Comparison of ENCODE assay signal across 1 cellular context in genomic region chr17:80455328-80455710, GRCh38.
TF ChIP-seq lines count a peak whose summit lies in the region.

No MANE protein-coding gene starts in this region.

TF ChIP-seq in K562, 482 proteins besides CTCF, POLR2A, EP300 and RAD21 (continued from another document):
- TF ChIP-seq, protein P1, sequence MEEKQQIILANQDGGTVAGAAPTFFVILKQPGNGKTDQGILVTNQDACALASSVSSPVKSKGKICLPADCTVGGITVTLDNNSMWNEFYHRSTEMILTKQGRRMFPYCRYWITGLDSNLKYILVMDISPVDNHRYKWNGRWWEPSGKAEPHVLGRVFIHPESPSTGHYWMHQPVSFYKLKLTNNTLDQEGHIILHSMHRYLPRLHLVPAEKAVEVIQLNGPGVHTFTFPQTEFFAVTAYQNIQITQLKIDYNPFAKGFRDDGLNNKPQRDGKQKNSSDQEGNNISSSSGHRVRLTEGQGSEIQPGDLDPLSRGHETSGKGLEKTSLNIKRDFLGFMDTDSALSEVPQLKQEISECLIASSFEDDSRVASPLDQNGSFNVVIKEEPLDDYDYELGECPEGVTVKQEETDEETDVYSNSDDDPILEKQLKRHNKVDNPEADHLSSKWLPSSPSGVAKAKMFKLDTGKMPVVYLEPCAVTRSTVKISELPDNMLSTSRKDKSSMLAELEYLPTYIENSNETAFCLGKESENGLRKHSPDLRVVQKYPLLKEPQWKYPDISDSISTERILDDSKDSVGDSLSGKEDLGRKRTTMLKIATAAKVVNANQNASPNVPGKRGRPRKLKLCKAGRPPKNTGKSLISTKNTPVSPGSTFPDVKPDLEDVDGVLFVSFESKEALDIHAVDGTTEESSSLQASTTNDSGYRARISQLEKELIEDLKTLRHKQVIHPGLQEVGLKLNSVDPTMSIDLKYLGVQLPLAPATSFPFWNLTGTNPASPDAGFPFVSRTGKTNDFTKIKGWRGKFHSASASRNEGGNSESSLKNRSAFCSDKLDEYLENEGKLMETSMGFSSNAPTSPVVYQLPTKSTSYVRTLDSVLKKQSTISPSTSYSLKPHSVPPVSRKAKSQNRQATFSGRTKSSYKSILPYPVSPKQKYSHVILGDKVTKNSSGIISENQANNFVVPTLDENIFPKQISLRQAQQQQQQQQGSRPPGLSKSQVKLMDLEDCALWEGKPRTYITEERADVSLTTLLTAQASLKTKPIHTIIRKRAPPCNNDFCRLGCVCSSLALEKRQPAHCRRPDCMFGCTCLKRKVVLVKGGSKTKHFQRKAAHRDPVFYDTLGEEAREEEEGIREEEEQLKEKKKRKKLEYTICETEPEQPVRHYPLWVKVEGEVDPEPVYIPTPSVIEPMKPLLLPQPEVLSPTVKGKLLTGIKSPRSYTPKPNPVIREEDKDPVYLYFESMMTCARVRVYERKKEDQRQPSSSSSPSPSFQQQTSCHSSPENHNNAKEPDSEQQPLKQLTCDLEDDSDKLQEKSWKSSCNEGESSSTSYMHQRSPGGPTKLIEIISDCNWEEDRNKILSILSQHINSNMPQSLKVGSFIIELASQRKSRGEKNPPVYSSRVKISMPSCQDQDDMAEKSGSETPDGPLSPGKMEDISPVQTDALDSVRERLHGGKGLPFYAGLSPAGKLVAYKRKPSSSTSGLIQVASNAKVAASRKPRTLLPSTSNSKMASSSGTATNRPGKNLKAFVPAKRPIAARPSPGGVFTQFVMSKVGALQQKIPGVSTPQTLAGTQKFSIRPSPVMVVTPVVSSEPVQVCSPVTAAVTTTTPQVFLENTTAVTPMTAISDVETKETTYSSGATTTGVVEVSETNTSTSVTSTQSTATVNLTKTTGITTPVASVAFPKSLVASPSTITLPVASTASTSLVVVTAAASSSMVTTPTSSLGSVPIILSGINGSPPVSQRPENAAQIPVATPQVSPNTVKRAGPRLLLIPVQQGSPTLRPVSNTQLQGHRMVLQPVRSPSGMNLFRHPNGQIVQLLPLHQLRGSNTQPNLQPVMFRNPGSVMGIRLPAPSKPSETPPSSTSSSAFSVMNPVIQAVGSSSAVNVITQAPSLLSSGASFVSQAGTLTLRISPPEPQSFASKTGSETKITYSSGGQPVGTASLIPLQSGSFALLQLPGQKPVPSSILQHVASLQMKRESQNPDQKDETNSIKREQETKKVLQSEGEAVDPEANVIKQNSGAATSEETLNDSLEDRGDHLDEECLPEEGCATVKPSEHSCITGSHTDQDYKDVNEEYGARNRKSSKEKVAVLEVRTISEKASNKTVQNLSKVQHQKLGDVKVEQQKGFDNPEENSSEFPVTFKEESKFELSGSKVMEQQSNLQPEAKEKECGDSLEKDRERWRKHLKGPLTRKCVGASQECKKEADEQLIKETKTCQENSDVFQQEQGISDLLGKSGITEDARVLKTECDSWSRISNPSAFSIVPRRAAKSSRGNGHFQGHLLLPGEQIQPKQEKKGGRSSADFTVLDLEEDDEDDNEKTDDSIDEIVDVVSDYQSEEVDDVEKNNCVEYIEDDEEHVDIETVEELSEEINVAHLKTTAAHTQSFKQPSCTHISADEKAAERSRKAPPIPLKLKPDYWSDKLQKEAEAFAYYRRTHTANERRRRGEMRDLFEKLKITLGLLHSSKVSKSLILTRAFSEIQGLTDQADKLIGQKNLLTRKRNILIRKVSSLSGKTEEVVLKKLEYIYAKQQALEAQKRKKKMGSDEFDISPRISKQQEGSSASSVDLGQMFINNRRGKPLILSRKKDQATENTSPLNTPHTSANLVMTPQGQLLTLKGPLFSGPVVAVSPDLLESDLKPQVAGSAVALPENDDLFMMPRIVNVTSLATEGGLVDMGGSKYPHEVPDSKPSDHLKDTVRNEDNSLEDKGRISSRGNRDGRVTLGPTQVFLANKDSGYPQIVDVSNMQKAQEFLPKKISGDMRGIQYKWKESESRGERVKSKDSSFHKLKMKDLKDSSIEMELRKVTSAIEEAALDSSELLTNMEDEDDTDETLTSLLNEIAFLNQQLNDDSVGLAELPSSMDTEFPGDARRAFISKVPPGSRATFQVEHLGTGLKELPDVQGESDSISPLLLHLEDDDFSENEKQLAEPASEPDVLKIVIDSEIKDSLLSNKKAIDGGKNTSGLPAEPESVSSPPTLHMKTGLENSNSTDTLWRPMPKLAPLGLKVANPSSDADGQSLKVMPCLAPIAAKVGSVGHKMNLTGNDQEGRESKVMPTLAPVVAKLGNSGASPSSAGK (IDR thresholded peaks at IDR 0.05), result peak; percentile 34; the same call in 1 of the 2 replicates
- TF ChIP-seq GTF2E2 (tag; IDR thresholded peaks at IDR 0.05), result peak; percentile 17; the same call in 1 of the 2 replicates
- TF ChIP-seq TBL1XR1 (IDR thresholded peaks at IDR 0.05; ENCODE audit: low read length in 2 of 2), result no peak
- peak in 1 of 2 experiments; percentile 51 for TF ChIP-seq AFF1 (IDR thresholded peaks at IDR 0.05; ENCODE audit: low read depth in 1 of 2, partially characterized antibody in 2 of 2)
- TF ChIP-seq EWSR1 (IDR thresholded peaks at IDR 0.05; ENCODE audit: borderline replicate concordance, low read depth, partially characterized antibody), result no peak
- TF ChIP-seq, protein P2, sequence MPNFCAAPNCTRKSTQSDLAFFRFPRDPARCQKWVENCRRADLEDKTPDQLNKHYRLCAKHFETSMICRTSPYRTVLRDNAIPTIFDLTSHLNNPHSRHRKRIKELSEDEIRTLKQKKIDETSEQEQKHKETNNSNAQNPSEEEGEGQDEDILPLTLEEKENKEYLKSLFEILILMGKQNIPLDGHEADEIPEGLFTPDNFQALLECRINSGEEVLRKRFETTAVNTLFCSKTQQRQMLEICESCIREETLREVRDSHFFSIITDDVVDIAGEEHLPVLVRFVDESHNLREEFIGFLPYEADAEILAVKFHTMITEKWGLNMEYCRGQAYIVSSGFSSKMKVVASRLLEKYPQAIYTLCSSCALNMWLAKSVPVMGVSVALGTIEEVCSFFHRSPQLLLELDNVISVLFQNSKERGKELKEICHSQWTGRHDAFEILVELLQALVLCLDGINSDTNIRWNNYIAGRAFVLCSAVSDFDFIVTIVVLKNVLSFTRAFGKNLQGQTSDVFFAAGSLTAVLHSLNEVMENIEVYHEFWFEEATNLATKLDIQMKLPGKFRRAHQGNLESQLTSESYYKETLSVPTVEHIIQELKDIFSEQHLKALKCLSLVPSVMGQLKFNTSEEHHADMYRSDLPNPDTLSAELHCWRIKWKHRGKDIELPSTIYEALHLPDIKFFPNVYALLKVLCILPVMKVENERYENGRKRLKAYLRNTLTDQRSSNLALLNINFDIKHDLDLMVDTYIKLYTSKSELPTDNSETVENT (CRISPR knock-in tag; IDR thresholded peaks at IDR 0.05), result no peak
- TF ChIP-seq MAZ (CRISPR knock-in tag; conservative IDR thresholded peaks at IDR 0.05 in 1 of 2, IDR thresholded peaks at IDR 0.05 in 1 of 2), result peak in 1 of 2 experiments; percentile 18; a peak in 1 of 4 replicates
- TF ChIP-seq MTA3 (IDR thresholded peaks at IDR 0.05; ENCODE audit: borderline replicate concordance), result peak; percentile 6; the same call in 1 of the 2 replicates
- 0 out of 2 replicates have a peak, but pooled peaks have one; percentile 9 for TF ChIP-seq L3MBTL2 (IDR thresholded peaks at IDR 0.05)
- no peak for TF ChIP-seq HDAC8 (tag; IDR thresholded peaks at IDR 0.05)
- TF ChIP-seq, protein P3, sequence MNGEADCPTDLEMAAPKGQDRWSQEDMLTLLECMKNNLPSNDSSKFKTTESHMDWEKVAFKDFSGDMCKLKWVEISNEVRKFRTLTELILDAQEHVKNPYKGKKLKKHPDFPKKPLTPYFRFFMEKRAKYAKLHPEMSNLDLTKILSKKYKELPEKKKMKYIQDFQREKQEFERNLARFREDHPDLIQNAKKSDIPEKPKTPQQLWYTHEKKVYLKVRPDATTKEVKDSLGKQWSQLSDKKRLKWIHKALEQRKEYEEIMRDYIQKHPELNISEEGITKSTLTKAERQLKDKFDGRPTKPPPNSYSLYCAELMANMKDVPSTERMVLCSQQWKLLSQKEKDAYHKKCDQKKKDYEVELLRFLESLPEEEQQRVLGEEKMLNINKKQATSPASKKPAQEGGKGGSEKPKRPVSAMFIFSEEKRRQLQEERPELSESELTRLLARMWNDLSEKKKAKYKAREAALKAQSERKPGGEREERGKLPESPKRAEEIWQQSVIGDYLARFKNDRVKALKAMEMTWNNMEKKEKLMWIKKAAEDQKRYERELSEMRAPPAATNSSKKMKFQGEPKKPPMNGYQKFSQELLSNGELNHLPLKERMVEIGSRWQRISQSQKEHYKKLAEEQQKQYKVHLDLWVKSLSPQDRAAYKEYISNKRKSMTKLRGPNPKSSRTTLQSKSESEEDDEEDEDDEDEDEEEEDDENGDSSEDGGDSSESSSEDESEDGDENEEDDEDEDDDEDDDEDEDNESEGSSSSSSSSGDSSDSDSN (IDR thresholded peaks at IDR 0.05; ENCODE audit: borderline replicate concordance in 1 of 2, low read depth in 2 of 2, low read length in 2 of 2), result peak in 1 of 2 experiments; percentile 82; a peak in 1 of 4 replicates
